1 cellular context compared by ENCODE assay signal in the genomic region with DNA sequence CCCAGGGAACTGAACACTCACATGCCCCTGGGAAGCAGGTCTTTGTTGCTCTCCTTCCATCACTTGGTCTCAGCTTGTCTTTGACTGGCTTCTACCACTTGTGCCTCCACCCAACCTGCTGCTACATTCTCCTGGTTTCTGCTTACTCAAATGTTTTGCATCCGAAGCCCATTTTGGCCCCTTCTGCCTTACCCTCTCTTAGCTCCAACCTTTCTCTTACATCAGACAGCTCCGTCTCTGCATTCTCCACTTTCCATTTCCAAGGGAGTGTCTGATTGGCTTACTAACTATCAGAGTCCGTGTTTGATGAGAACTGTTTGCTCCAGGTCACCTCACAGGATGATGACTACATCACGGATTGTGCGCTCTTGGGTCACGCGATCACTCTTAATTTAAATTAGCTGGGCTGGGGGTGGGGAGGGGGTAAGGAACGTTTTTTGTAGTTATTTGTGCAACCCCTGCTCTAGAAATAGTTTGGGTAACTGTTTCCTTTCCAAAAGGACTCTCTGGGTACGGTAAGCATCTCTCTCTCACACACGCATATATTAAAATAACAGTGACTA.
TF ChIP-seq lines count a peak whose summit lies in the region.

No MANE protein-coding gene starts in this region.

TF ChIP-seq in A549, 52 proteins besides CTCF, POLR2A, EP300 and RAD21 (continued from another document):
- TF ChIP-seq, protein P1, sequence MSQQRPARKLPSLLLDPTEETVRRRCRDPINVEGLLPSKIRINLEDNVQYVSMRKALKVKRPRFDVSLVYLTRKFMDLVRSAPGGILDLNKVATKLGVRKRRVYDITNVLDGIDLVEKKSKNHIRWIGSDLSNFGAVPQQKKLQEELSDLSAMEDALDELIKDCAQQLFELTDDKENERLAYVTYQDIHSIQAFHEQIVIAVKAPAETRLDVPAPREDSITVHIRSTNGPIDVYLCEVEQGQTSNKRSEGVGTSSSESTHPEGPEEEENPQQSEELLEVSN (IDR thresholded peaks at IDR 0.05; ENCODE audit: borderline replicate concordance, low read depth) = no peak
- TF ChIP-seq KDM1A (IDR thresholded peaks at IDR 0.05; ENCODE audit: low read depth) = no peak
- no peak for TF ChIP-seq HEYL (CRISPR knock-in tag; IDR thresholded peaks at IDR 0.05)
- TF ChIP-seq, protein P2, sequence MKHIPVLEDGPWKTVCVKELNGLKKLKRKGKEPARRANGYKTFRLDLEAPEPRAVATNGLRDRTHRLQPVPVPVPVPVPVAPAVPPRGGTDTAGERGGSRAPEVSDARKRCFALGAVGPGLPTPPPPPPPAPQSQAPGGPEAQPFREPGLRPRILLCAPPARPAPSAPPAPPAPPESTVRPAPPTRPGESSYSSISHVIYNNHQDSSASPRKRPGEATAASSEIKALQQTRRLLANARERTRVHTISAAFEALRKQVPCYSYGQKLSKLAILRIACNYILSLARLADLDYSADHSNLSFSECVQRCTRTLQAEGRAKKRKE (CRISPR knock-in tag; IDR thresholded peaks at IDR 0.05; ENCODE audit: low read depth) = no peak
- no peak for TF ChIP-seq CHD2 (IDR thresholded peaks at IDR 0.05; ENCODE audit: low read length, partially characterized antibody)
- TF ChIP-seq ZNF302 (CRISPR knock-in tag; IDR thresholded peaks at IDR 0.05) = no peak
- no peak for TF ChIP-seq MYC (IDR thresholded peaks at IDR 0.05; ENCODE audit: borderline replicate concordance, low read length)
- TF ChIP-seq CHD4 (IDR thresholded peaks at IDR 0.05; ENCODE audit: borderline replicate concordance) = no peak
- TF ChIP-seq FOXS1 (CRISPR knock-in tag; IDR thresholded peaks at IDR 0.05) = no peak
- no peak for TF ChIP-seq CEBPB (IDR thresholded peaks at IDR 0.05)
- no peak for TF ChIP-seq HOXB13 (CRISPR knock-in tag; IDR thresholded peaks at IDR 0.05; ENCODE audit: low read depth)
- TF ChIP-seq, protein P3, sequence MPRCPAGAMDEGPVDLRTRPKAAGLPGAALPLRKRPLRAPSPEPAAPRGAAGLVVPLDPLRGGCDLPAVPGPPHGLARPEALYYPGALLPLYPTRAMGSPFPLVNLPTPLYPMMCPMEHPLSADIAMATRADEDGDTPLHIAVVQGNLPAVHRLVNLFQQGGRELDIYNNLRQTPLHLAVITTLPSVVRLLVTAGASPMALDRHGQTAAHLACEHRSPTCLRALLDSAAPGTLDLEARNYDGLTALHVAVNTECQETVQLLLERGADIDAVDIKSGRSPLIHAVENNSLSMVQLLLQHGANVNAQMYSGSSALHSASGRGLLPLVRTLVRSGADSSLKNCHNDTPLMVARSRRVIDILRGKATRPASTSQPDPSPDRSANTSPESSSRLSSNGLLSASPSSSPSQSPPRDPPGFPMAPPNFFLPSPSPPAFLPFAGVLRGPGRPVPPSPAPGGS (IDR thresholded peaks at IDR 0.05) = no peak
- TF ChIP-seq EHMT2 (IDR thresholded peaks at IDR 0.05; ENCODE audit: low read depth) = no peak
